In the genomic region with DNA sequence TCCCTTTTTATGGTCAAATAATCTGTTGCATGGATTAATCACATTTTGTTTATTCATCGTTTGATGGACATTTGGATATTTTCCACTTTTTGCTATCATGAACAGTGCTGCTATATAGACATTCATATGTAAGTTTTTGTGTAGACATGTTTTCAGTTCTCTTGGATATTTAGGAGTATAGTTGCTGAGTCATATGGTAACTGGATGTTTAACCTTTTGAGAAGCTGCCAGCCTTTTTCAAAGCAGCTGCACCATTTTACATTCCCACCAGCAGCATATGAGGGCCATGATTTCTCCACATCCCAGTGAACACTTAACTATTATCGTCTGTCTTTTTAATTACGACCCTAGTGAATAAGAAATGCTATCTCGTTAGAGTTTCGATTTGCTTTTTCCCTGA, we compare ENCODE assay signal across 1 cellular context.
TF ChIP-seq lines count a peak whose summit lies in the region.

No MANE protein-coding gene starts in this region.

TF ChIP-seq in HCT116, 20 proteins besides CTCF, POLR2A, EP300 and RAD21:
- no peak for TF ChIP-seq ZNF274 (IDR thresholded peaks at IDR 0.05; ENCODE audit: low read depth, low read length)
- no peak for TF ChIP-seq CEBPB (IDR thresholded peaks at IDR 0.05; ENCODE audit: low read depth)
- TF ChIP-seq, protein P1, sequence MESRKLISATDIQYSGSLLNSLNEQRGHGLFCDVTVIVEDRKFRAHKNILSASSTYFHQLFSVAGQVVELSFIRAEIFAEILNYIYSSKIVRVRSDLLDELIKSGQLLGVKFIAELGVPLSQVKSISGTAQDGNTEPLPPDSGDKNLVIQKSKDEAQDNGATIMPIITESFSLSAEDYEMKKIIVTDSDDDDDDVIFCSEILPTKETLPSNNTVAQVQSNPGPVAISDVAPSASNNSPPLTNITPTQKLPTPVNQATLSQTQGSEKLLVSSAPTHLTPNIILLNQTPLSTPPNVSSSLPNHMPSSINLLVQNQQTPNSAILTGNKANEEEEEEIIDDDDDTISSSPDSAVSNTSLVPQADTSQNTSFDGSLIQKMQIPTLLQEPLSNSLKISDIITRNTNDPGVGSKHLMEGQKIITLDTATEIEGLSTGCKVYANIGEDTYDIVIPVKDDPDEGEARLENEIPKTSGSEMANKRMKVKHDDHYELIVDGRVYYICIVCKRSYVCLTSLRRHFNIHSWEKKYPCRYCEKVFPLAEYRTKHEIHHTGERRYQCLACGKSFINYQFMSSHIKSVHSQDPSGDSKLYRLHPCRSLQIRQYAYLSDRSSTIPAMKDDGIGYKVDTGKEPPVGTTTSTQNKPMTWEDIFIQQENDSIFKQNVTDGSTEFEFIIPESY (IDR thresholded peaks at IDR 0.05; ENCODE audit: extremely low read depth, insufficient replicate concordance, low read length) = no peak
